In the genomic region with DNA sequence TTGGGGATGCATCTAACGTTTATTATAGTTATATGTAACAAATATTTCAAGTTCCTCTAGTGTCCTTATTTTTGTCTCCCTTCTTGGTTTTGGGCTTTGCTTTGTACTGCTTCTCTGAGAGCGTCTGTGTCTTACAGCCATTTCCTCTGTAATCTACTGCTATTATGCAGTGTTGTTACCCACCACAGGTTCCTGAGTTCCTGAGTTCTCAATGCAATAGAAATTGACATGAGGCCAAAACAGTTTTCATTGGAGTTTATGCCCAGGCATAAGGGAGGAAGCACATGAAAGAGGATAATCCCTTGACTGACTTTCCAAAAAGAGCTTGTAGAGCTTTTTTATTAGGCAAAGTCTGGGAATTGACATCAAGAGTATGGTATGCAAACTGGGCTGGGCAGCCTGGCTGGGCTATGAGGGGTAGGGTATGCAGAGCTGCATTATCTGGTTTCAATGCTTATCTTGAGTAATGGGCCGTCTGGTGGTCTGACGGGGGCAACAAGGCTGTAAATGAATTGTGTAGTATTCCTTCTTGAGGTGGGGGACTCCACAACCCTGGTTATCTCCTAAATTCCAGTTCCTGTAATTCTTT, we compare ENCODE assay signal across 26 cellular contexts.
"Had no signal": no experiment of that assay in that cellular context is flagged by ENCODE, and none has a peak within 500 bp of the region (broad histone marks: within the 10 kb centered on the region; RNA-seq: fewer than 3 reads in every experiment).

No MANE protein-coding gene starts in this region.

- H3K4me1 ChIP-seq: esophagus muscularis mucosa, foreskin keratinocyte, heart right ventricle, testis, tibial artery had no signal

- ATAC-seq: foreskin keratinocyte; heart right ventricle; left lobe of liver; naive thymus-derived CD8-positive, alpha-beta T cell; sciatic nerve; stimulated activated effector memory CD8-positive, alpha-beta T cell treated with anti-CD3 and anti-CD28 coated beads, Interleukin-12 subunit alpha, Interleukin-12 subunit beta, amount 100 ng/mL, for 72 hours; stimulated activated naive CD8-positive, alpha-beta T cell treated with anti-CD3 and anti-CD28 coated beads, Interleukin-15, Interleukin-2, amounts not matched to agents 100 U/mL and 50 U/mL, for 24 hours had no signal

- H3K27me3 Mint-ChIP-seq: memory B cell; naive thymus-derived CD8-positive, alpha-beta T cell; type B pancreatic cell had no signal

- DNase-seq: dermis blood vessel endothelial cell; effector memory CD4-positive, alpha-beta T cell; foreskin keratinocyte; glutamatergic neuron; heart right ventricle; hippocampal formation; kidney; naive thymus-derived CD8-positive, alpha-beta T cell; nephron progenitor cell; occipital lobe; ovary; retina; stimulated activated CD4-positive, alpha-beta T cell treated with anti-CD3 and anti-CD28 coated beads, Interleukin-2, amount 100 ng/mL, for 24 hours; stimulated activated CD4-positive, alpha-beta T cell treated with anti-CD3 and anti-CD28 coated beads, Interleukin-4, amount 100 ng/mL, for 24 hours; stimulated activated naive CD8-positive, alpha-beta T cell treated with anti-CD3 and anti-CD28 coated beads, Interleukin-15, Interleukin-2, amounts not matched to agents 100 U/mL and 50 U/mL, for 24 hours; substantia nigra; testis; tibial artery had no signal

- H3K27ac Mint-ChIP-seq: memory B cell; naive thymus-derived CD8-positive, alpha-beta T cell; nephron progenitor cell; stimulated activated effector memory CD8-positive, alpha-beta T cell treated with anti-CD3 and anti-CD28 coated beads, Interleukin-12 subunit alpha, Interleukin-12 subunit beta, amount 100 ng/mL, for 72 hours; type B pancreatic cell had no signal

- H3K4me3 ChIP-seq: coronary artery, esophagus muscularis mucosa, heart right ventricle, lung, ovary, testis, tibial artery had no signal

- H3K27ac ChIP-seq: coronary artery, esophagus muscularis mucosa, foreskin keratinocyte, heart right ventricle, ovary, testis, tibial artery had no signal

- H3K9me3 Mint-ChIP-seq: type B pancreatic cell had no signal

- H3K36me3 Mint-ChIP-seq: memory B cell; naive thymus-derived CD8-positive, alpha-beta T cell; stimulated activated effector memory CD8-positive, alpha-beta T cell treated with anti-CD3 and anti-CD28 coated beads, Interleukin-12 subunit alpha, Interleukin-12 subunit beta, amount 100 ng/mL, for 72 hours; type B pancreatic cell had no signal

- H3K36me3 ChIP-seq: esophagus muscularis mucosa, heart right ventricle, ovary, tibial artery had no signal

- H3K4me1 Mint-ChIP-seq: memory B cell; naive thymus-derived CD8-positive, alpha-beta T cell; stimulated activated effector memory CD8-positive, alpha-beta T cell treated with anti-CD3 and anti-CD28 coated beads, Interleukin-12 subunit alpha, Interleukin-12 subunit beta, amount 100 ng/mL, for 72 hours had no signal

- H3K9me3 ChIP-seq: esophagus muscularis mucosa, ovary, testis, tibial artery had no signal

- H3K4me3 Mint-ChIP-seq: memory B cell; naive thymus-derived CD8-positive, alpha-beta T cell; nephron progenitor cell; stimulated activated effector memory CD8-positive, alpha-beta T cell treated with anti-CD3 and anti-CD28 coated beads, Interleukin-12 subunit alpha, Interleukin-12 subunit beta, amount 100 ng/mL, for 72 hours; type B pancreatic cell had no signal

- H3K27me3 ChIP-seq: esophagus muscularis mucosa, foreskin keratinocyte, heart right ventricle, ovary, testis, tibial artery had no signal
